In genomic region chr5:5242056-5242455, GRCh38 we compare ENCODE assay signal across 25 cellular contexts.
"Had no signal": no experiment of that assay in that cellular context is flagged by ENCODE, and none has a peak within 500 bp of the region (broad histone marks: within the 10 kb centered on the region; RNA-seq: fewer than 3 reads in every experiment).

No MANE protein-coding gene starts in this region.

- H3K4me1 ChIP-seq: heart right ventricle, left ventricle myocardium inferior, right atrium auricular region, right lobe of liver, testis, thyroid gland, transverse colon, upper lobe of right lung, uterus had no signal

- H3K36me3 Mint-ChIP-seq: naive thymus-derived CD8-positive, alpha-beta T cell; stimulated activated memory B cell treated with anti-CD40 and anti-IgM and Interleukin-4, amounts not matched to agents 10 μg/mL and 1 μg/mL and 100 μg/mL, for 72 hours had no signal

- H3K9me3 ChIP-seq: heart right ventricle, left ventricle myocardium inferior, ovary, right atrium auricular region, right lobe of liver, stomach, testis, thyroid gland, transverse colon, upper lobe of right lung, uterus had no signal

- H3K4me3 Mint-ChIP-seq: naive thymus-derived CD8-positive, alpha-beta T cell; nephron; neural crest cell; stimulated activated memory B cell treated with anti-CD40 and anti-IgM and Interleukin-4, amounts not matched to agents 10 μg/mL and 1 μg/mL and 100 μg/mL, for 72 hours had no signal

- H3K9me3 Mint-ChIP-seq: nephron; stimulated activated memory B cell treated with anti-CD40 and anti-IgM and Interleukin-4, amounts not matched to agents 10 μg/mL and 1 μg/mL and 100 μg/mL, for 72 hours had no signal

- H3K27ac Mint-ChIP-seq: naive thymus-derived CD8-positive, alpha-beta T cell; nephron; progenitor cell of endocrine pancreas; stimulated activated memory B cell treated with anti-CD40 and anti-IgM and Interleukin-4, amounts not matched to agents 10 μg/mL and 1 μg/mL and 100 μg/mL, for 72 hours had no signal

- H3K27me3 ChIP-seq: hepatocyte, ovary, right atrium auricular region, right lobe of liver, testis, thyroid gland, transverse colon, upper lobe of right lung, uterus had no signal

- H3K4me1 Mint-ChIP-seq: naive thymus-derived CD8-positive, alpha-beta T cell; nephron; stimulated activated memory B cell treated with anti-CD40 and anti-IgM and Interleukin-4, amounts not matched to agents 10 μg/mL and 1 μg/mL and 100 μg/mL, for 72 hours had no signal

- H2AFZ ChIP-seq: hepatocyte had no signal

- DNase-seq: heart right ventricle; left ventricle myocardium inferior; naive thymus-derived CD8-positive, alpha-beta T cell; ovary; right lobe of liver; stimulated activated CD4-positive, alpha-beta T cell treated with anti-CD3 and anti-CD28 coated beads, Interleukin-1b, Interleukin-23, amount 100 ng/mL, for 48 hours; stimulated activated CD4-positive, alpha-beta T cell treated with anti-CD3 and anti-CD28 coated beads, Interleukin-2, amount 100 ng/mL, for 48 hours; stimulated activated CD4-positive, alpha-beta T cell treated with anti-CD3 and anti-CD28 coated beads, Interleukin-4, amount 100 ng/mL, for 4 hours; stimulated activated CD8-positive, alpha-beta memory T cell treated with anti-CD3 and anti-CD28 coated beads, Interleukin-4, amount 100 ng/mL, for 48 hours; stimulated activated naive CD4-positive, alpha-beta T cell treated with Interleukin-2 at 50 U/mL for 16 hours; stomach; testis; thyroid gland; transverse colon; upper lobe of right lung; uterus had no signal

- H3K4me3 ChIP-seq: heart right ventricle, hepatocyte, left ventricle myocardium inferior, lung, ovary, right atrium auricular region, right lobe of liver, smooth muscle cell, stomach, testis, thyroid gland, transverse colon, upper lobe of right lung, uterus had no signal

- H3K4me2 ChIP-seq: hepatocyte, smooth muscle cell had no signal

- H3K36me3 ChIP-seq: heart right ventricle, left ventricle myocardium inferior, ovary, right atrium auricular region, right lobe of liver, stomach, thyroid gland, transverse colon, upper lobe of right lung, uterus had no signal

- ATAC-seq: heart right ventricle; naive thymus-derived CD8-positive, alpha-beta T cell; right lobe of liver; stimulated activated memory B cell treated with anti-CD40 and anti-IgM and Interleukin-4, amounts not matched to agents 10 μg/mL and 1 μg/mL and 100 μg/mL, for 72 hours; upper lobe of right lung had no signal

- H3K27me3 Mint-ChIP-seq: progenitor cell of endocrine pancreas; stimulated activated memory B cell treated with anti-CD40 and anti-IgM and Interleukin-4, amounts not matched to agents 10 μg/mL and 1 μg/mL and 100 μg/mL, for 72 hours had no signal

- H3K27ac ChIP-seq: heart right ventricle, hepatocyte, left ventricle myocardium inferior, ovary, right atrium auricular region, right lobe of liver, stomach, testis, thyroid gland, transverse colon, upper lobe of right lung, uterus had no signal

- FAIRE-seq: islet of Langerhans had no signal
